ENCODE assay signal across 17 cellular contexts in genomic region chr15:55257014-55257670, GRCh38. TPM values are rescaled to one million over a fixed set of nuclear protein-coding genes. Genes with fewer than 3 reads are reported as not detected.
DNase-seq lines count a peak whose midpoint lies in the region; ATAC-seq and TF ChIP-seq lines count a peak whose summit lies in the region.
"Had no signal": no experiment of that assay in that cellular context is flagged by ENCODE, and none has a peak within 500 bp of the region (broad histone marks: within the 10 kb centered on the region; RNA-seq: fewer than 3 reads in every experiment).

No MANE protein-coding gene starts in this region.

- H3K27me3 Mint-ChIP-seq in activated naive CD4-positive, alpha-beta T cell treated with anti-CD3 and anti-CD28 coated beads, Interleukin-2, amount 10 ng/mL, durations not matched to agents 7 days and 5 days, result no peaks in the 10 kb centered on the region
- no peaks in the 10 kb centered on the region for H3K27me3 Mint-ChIP-seq in effector memory CD8-positive, alpha-beta T cell
- peaks cover 3% of the 10 kb centered on the region for H3K27me3 Mint-ChIP-seq in endodermal cell (ENCODE audit: insufficient read depth)

- DNase-seq in activated naive CD4-positive, alpha-beta T cell treated with anti-CD3 and anti-CD28 coated beads, Interleukin-2, amount 10 ng/mL, durations not matched to agents 7 days and 5 days, result no peak
- no peak for DNase-seq in activated naive CD4-positive, alpha-beta T cell treated with anti-CD3 and anti-CD28 coated beads, Interleukin-2, amount 50 U/mL, for 16 hours
- DNase-seq in effector memory CD8-positive, alpha-beta T cell, result no peak
- no peak for DNase-seq in vagina (ENCODE audit: extremely low spot score in 2 of 2)
- DNase-seq in endodermal cell, result no peak
- no peak for DNase-seq in ACHN
- DNase-seq in NCI-H748 (lab: John Stamatoyannopoulos, UW; ENCODE audit: unreplicated experiment), result no peak
- DNase-seq: amygdala; Calu3; central memory CD4-positive, alpha-beta T cell; effector CD4-positive, alpha-beta T cell; glutamatergic neuron; left ventricle myocardium superior; NCI-H1694; NCI-H345; NK-92 treated with Interleukin-12 subunit alpha and Interleukin-12 subunit beta, amount 100 ng/mL, for 24 hours had no signal

- WGBS in endodermal cell (ENCODE audit: insufficient coverage in 1 of 2, insufficient read length in 1 of 2), 2 experiments, result 80 to 100% methylated on average over 1 of the region's 1 CpG

- no peak overlapping the region for H3K4me3 Mint-ChIP-seq in activated naive CD4-positive, alpha-beta T cell treated with anti-CD3 and anti-CD28 coated beads, Interleukin-2, amount 10 ng/mL, durations not matched to agents 7 days and 5 days
- peak overlapping the region; percentile 77 to 84 for H3K4me3 Mint-ChIP-seq in effector memory CD8-positive, alpha-beta T cell
- no peak overlapping the region for H3K4me3 Mint-ChIP-seq in endodermal cell

- H3K36me3 ChIP-seq in vagina (no peaks in the 10 kb centered on the region), endodermal cell (ENCODE audit: control insufficient read depth, insufficient read depth, low read length) (no peaks in the 10 kb centered on the region)

- H3K27ac ChIP-seq in VCaP (peak overlapping the region; percentile 31), vagina (peak overlapping the region; percentile 7), endodermal cell (ENCODE audit: low read depth, low read length) (no peak overlapping the region)

- peaks cover 51% of the 10 kb centered on the region for H3K4me1 ChIP-seq in vagina
- no peaks in the 10 kb centered on the region for H3K4me1 ChIP-seq in endodermal cell (ENCODE audit: control insufficient read depth, insufficient read depth, low read length)

- no peaks in the 10 kb centered on the region for H3K9me3 Mint-ChIP-seq in activated naive CD4-positive, alpha-beta T cell treated with anti-CD3 and anti-CD28 coated beads, Interleukin-2, amount 10 ng/mL, durations not matched to agents 7 days and 5 days
- H3K9me3 Mint-ChIP-seq in effector memory CD8-positive, alpha-beta T cell, result no peaks in the 10 kb centered on the region
- H3K9me3 Mint-ChIP-seq in endodermal cell, result peaks cover 11% of the 10 kb centered on the region

- CTCF ChIA-PET in activated naive CD4-positive, alpha-beta T cell treated with anti-CD3 and anti-CD28 coated beads, Interleukin-2, amount 10 ng/mL, durations not matched to agents 7 days and 5 days (lab: Charles Lee), result interaction anchor here (1.1 to 1.2 kb wide), 2 partner anchors 10 to 13 kb away, joined by 3 to 10 read pairs; no protein-coding TSS in a partner anchor

- no peaks in the 10 kb centered on the region for H3K9me3 ChIP-seq in vagina
- H3K9me3 ChIP-seq in endodermal cell (ENCODE audit: control insufficient read depth, low read length), result no peaks in the 10 kb centered on the region

- peak overlapping the region; percentile 50 for H3K27ac Mint-ChIP-seq in activated naive CD4-positive, alpha-beta T cell treated with anti-CD3 and anti-CD28 coated beads, Interleukin-2, amount 10 ng/mL, durations not matched to agents 7 days and 5 days
- peak overlapping the region; percentile 92 to 94 for H3K27ac Mint-ChIP-seq in effector memory CD8-positive, alpha-beta T cell
- H3K27ac Mint-ChIP-seq in endodermal cell, result no peak overlapping the region

- TF ChIP-seq CTCF in VCaP (conservative IDR thresholded peaks at IDR 0.05) (no peak), vagina (IDR thresholded peaks at IDR 0.05) (no peak), endodermal cell (conservative IDR thresholded peaks at IDR 0.05) (no peak)

- H3K27me3 ChIP-seq in vagina (no peaks in the 10 kb centered on the region), endodermal cell (ENCODE audit: control insufficient read depth, insufficient read depth, low read length, poor library complexity, severe bottlenecking) (no peaks in the 10 kb centered on the region)

- ATAC-seq in effector memory CD8-positive, alpha-beta T cell (replicated peaks), result no peak
- ATAC-seq: left ventricle myocardium superior had no signal

- no peak overlapping the region for H3K4me3 ChIP-seq in vagina
- H3K4me3 ChIP-seq in endodermal cell (ENCODE audit: low read length), result no peak overlapping the region

- intact Hi-C loops in vagina (cut with DNase I), result no loop called here

- in situ Hi-C loops in ACHN (cut with HindIII; ENCODE audit: low pct_ligation_motif_present, low pct_unique_long_range_greater_than_20kb, low sequenced_read_pairs), result no loop called here

- TF ChIP-seq POLR2A in vagina (IDR thresholded peaks at IDR 0.05), result no peak

- peaks cover 54% of the 10 kb centered on the region for H3K4me1 Mint-ChIP-seq in activated naive CD4-positive, alpha-beta T cell treated with anti-CD3 and anti-CD28 coated beads, Interleukin-2, amount 10 ng/mL, durations not matched to agents 7 days and 5 days
- peaks cover 53 to 66% of the 10 kb centered on the region in 2 donors for H3K4me1 Mint-ChIP-seq in effector memory CD8-positive, alpha-beta T cell (ENCODE audit: low read depth in 2 of 2)
- H3K4me1 Mint-ChIP-seq in endodermal cell, result peaks cover 2% of the 10 kb centered on the region

- H3K9ac ChIP-seq in endodermal cell (ENCODE audit: extremely low read depth, low read length, poor library complexity, severe bottlenecking), result no peak overlapping the region

- peaks cover 39% of the 10 kb centered on the region for H3K36me3 Mint-ChIP-seq in activated naive CD4-positive, alpha-beta T cell treated with anti-CD3 and anti-CD28 coated beads, Interleukin-2, amount 10 ng/mL, durations not matched to agents 7 days and 5 days
- peaks cover 7% of the 10 kb centered on the region for H3K36me3 Mint-ChIP-seq in effector memory CD8-positive, alpha-beta T cell (ENCODE audit: insufficient read depth)
- peaks cover 8% of the 10 kb centered on the region for H3K36me3 Mint-ChIP-seq in endodermal cell (ENCODE audit: low read depth)

RNA-seq across cellular contexts. Expression of gene RAB27A, which starts 32.5 kb away (rescaled TPM):
- total RNA-seq in vagina (29.5 TPM), endodermal cell (1 to 10 TPM; 8.8 to 9.1 TPM)
- polyA plus RNA-seq in endodermal cell (2013, experiment 1 of 2), result 5.7 TPM
- 4.1 TPM for polyA plus RNA-seq in endodermal cell (2013, experiment 2 of 2)

Comparison
In these comparisons a context has a peak if more than half of its experiments do, and no peak if none do; other contexts are left out.
1. H3K4me3 Mint-ChIP-seq: peak in effector memory CD8-positive, alpha-beta T cell (2 of 2); none in activated naive CD4-positive, alpha-beta T cell treated with anti-CD3 and anti-CD28 coated beads, Interleukin-2, amount 10 ng/mL, durations not matched to agents 7 days and 5 days (single experiment) and endodermal cell (single experiment).